1 cellular context compared by ENCODE assay signal in the genomic region with DNA sequence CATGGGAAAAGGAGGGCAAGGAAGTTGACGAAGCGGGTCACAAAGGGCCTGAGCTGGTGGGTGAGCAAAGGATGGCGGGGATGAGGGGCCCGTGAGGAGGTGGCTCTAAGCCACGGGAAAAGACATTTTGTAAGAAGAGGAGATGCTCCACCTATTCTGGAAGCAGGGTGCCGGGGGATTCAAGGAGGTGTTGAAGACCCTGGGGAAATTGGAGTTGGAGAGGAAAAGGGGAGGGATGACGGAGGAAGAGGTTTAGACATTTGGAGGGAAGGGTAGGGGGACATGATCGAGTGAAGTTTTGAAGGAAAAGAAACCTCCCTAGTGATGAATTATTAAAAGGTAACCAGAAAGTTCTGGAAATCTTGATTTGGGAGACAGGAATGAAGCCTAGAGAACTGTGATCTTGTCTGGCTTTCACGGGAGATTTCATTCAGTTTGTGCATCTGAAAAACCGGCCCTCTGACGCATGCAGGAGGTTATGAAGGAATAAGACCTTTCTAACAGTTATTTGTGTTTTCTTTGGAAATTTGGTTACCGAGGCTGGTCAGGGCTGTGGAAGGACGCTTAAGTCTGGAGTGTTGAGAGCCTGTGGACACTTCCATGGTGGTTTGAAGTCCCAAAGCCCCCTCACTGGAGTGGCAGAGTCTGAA.
TF ChIP-seq lines count a peak whose summit lies in the region.

No MANE protein-coding gene starts in this region.

TF ChIP-seq in GM23338, 12 proteins besides CTCF, POLR2A, EP300 and RAD21 (continued from another document):
- TF ChIP-seq, protein P1, sequence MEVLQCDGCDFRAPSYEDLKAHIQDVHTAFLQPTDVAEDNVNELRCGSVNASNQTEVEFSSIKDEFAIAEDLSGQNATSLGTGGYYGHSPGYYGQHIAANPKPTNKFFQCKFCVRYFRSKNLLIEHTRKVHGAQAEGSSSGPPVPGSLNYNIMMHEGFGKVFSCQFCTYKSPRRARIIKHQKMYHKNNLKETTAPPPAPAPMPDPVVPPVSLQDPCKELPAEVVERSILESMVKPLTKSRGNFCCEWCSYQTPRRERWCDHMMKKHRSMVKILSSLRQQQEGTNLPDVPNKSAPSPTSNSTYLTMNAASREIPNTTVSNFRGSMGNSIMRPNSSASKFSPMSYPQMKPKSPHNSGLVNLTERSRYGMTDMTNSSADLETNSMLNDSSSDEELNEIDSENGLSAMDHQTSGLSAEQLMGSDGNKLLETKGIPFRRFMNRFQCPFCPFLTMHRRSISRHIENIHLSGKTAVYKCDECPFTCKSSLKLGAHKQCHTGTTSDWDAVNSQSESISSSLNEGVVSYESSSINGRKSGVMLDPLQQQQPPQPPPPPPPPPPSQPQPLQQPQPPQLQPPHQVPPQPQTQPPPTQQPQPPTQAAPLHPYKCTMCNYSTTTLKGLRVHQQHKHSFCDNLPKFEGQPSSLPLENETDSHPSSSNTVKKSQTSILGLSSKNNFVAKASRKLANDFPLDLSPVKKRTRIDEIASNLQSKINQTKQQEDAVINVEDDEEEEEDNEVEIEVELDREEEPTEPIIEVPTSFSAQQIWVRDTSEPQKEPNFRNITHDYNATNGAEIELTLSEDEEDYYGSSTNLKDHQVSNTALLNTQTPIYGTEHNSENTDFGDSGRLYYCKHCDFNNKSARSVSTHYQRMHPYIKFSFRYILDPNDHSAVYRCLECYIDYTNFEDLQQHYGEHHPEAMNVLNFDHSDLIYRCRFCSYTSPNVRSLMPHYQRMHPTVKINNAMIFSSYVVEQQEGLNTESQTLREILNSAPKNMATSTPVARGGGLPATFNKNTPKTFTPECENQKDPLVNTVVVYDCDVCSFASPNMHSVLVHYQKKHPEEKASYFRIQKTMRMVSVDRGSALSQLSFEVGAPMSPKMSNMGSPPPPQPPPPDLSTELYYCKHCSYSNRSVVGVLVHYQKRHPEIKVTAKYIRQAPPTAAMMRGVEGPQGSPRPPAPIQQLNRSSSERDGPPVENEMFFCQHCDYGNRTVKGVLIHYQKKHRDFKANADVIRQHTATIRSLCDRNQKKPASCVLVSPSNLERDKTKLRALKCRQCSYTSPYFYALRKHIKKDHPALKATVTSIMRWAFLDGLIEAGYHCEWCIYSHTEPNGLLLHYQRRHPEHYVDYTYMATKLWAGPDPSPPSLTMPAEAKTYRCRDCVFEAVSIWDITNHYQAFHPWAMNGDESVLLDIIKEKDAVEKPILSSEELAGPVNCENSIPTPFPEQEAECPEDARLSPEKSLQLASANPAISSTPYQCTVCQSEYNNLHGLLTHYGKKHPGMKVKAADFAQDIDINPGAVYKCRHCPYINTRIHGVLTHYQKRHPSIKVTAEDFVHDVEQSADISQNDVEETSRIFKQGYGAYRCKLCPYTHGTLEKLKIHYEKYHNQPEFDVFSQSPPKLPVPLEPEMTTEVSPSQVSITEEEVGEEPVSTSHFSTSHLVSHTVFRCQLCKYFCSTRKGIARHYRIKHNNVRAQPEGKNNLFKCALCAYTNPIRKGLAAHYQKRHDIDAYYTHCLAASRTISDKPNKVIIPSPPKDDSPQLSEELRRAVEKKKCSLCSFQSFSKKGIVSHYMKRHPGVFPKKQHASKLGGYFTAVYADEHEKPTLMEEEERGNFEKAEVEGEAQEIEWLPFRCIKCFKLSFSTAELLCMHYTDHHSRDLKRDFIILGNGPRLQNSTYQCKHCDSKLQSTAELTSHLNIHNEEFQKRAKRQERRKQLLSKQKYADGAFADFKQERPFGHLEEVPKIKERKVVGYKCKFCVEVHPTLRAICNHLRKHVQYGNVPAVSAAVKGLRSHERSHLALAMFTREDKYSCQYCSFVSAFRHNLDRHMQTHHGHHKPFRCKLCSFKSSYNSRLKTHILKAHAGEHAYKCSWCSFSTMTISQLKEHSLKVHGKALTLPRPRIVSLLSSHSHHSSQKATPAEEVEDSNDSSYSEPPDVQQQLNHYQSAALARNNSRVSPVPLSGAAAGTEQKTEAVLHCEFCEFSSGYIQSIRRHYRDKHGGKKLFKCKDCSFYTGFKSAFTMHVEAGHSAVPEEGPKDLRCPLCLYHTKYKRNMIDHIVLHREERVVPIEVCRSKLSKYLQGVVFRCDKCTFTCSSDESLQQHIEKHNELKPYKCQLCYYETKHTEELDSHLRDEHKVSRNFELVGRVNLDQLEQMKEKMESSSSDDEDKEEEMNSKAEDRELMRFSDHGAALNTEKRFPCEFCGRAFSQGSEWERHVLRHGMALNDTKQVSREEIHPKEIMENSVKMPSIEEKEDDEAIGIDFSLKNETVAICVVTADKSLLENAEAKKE (CRISPR knock-in tag; IDR thresholded peaks at IDR 0.05), result no peak
- TF ChIP-seq ZNF114 (CRISPR knock-in tag; IDR thresholded peaks at IDR 0.05), result no peak
- no peak for TF ChIP-seq NANOG (IDR thresholded peaks at IDR 0.05; ENCODE audit: borderline replicate concordance)
- no peak for TF ChIP-seq POLR2AphosphoS5 (IDR thresholded peaks at IDR 0.05; ENCODE audit: low read depth)
- TF ChIP-seq, protein P2, sequence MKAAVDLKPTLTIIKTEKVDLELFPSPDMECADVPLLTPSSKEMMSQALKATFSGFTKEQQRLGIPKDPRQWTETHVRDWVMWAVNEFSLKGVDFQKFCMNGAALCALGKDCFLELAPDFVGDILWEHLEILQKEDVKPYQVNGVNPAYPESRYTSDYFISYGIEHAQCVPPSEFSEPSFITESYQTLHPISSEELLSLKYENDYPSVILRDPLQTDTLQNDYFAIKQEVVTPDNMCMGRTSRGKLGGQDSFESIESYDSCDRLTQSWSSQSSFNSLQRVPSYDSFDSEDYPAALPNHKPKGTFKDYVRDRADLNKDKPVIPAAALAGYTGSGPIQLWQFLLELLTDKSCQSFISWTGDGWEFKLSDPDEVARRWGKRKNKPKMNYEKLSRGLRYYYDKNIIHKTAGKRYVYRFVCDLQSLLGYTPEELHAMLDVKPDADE (IDR thresholded peaks at IDR 0.05), result no peak
- TF ChIP-seq JUNB (IDR thresholded peaks at IDR 0.05; ENCODE audit: unreplicated experiment), result no peak
- no peak for TF ChIP-seq CREB1 (CRISPR knock-in tag; IDR thresholded peaks at IDR 0.05; ENCODE audit: low read depth)
- no peak for TF ChIP-seq ZNF331 (CRISPR knock-in tag; IDR thresholded peaks at IDR 0.05; ENCODE audit: low read depth)
- no peak for TF ChIP-seq EZH2phosphoT487 (IDR thresholded peaks at IDR 0.05; ENCODE audit: unreplicated experiment)
- no peak for TF ChIP-seq EZH2 (IDR thresholded peaks at IDR 0.05; ENCODE audit: low read depth, unreplicated experiment)
TF ChIP-seq in GM23338: peak in this region for 0.
